8 cellular contexts compared by ENCODE assay signal in the genomic region with DNA sequence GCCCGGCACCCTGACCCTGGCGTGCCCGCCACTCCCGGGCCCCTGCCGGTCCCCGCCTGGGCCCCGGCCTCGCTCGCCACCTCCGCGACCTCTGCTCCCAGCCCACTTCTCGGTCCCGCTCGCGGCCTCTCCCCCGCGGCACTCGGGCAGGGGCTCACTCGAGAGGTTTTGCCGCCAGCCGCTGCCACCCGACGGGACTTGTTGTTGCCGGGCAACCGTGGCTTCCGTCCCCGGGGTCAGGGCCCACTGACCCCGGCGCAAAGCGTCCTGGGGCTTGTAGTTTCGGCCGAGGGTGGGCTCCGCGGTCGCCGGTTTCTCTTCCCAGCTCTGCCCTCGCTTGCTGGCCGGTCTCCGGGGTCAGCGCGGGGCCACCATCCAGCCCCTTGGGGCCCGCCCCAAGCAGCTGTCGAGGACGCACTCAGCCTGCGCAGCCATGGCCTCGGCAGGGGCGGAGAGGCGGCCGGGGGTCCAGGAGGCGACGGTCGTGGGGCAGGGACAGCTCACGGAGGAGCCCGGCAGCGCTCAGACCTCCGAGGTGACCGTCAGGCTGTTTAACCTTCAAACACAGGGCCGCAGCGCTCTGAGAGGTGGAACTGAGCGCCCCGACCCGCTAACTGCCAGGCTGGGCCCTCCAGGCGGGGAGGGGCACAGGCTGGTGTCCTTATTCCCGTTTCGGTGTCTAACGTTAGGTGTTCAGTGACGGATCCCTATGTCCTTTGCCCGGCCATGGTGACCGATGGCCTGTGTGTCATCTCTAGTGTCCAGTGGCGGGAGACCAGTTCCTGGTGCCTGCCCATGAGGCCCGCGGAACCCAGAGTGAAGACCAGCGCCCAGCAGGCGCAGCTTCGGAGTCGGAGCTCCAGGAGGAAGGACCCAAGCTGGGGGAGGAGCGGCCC. TPM values are rescaled to one million over a fixed set of nuclear protein-coding genes. Genes with fewer than 3 reads are reported as not detected.
DNase-seq lines count a peak whose midpoint lies in the region; ATAC-seq and TF ChIP-seq lines count a peak whose summit lies in the region.

A gene with protein sequence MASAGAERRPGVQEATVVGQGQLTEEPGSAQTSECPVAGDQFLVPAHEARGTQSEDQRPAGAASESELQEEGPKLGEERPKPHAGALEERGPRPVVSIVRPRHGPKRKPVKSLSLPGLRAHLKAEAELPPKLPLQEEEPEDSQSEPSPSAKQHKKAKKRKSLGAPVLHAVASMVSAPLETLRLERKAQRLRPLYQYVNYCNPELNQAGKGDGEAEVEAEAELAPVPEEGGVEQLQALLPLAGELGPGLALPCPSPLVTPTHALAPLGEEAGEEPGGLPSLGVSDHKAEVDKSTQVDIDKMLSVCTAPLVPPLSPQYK (plus strand): TSS at position 277 of the 896 bp plus-strand sequence. CDS start 157 bp downstream, at position 434.
A gene with protein sequence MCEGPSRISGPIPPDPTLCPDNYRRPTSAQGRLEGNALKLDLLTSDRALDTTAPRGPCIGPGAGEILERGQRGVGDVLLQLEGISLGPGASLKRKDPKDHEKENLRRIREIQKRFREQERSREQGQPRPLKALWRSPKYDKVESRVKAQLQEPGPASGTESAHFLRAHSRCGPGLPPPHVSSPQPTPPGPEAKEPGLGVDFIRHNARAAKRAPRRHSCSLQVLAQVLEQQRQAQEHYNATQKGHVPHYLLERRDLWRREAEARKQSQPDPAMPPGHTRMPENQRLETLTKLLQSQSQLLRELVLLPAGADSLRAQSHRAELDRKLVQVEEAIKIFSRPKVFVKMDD (minus strand): TSS at position 213 of the 896 bp plus-strand sequence. CDS start 308 bp downstream, outside the sequence.

- peaks cover 8% of the 10 kb centered on the region; the same call in 1 of the 2 replicates for H3F3A ChIP-seq in PC-9 (ENCODE audit: insufficient read depth, low read depth)

- H4K20me1 ChIP-seq in PC-9 (ENCODE audit: insufficient read depth): no peaks in the 10 kb centered on the region
- no peaks in the 10 kb centered on the region for H4K20me1 ChIP-seq in fibroblast of lung (ENCODE audit: control insufficient read depth, extremely low read depth, insufficient read depth, low read length)

- H3K4me1 Mint-ChIP-seq in naive thymus-derived CD4-positive, alpha-beta T cell: peaks cover 6 to 28% (median 17%) of the 10 kb centered on the region in 7 donors
- peaks cover 52% of the 10 kb centered on the region for H3K4me1 Mint-ChIP-seq in stimulated activated memory B cell treated with anti-CD40 and anti-IgM and Interleukin-4, amounts not matched to agents 10 μg/mL and 1 μg/mL and 100 μg/mL, for 72 hours

- H3K36me3 Mint-ChIP-seq in naive thymus-derived CD4-positive, alpha-beta T cell: no peaks in the 10 kb centered on the region
- peaks cover 13% of the 10 kb centered on the region for H3K36me3 Mint-ChIP-seq in stimulated activated memory B cell treated with anti-CD40 and anti-IgM and Interleukin-4, amounts not matched to agents 10 μg/mL and 1 μg/mL and 100 μg/mL, for 72 hours

- peak within 1 kb of the TSS; percentile 57; the same call in 1 of the 2 replicates for H3K4me3 ChIP-seq in PC-9
- peak within 1 kb of the TSS; percentile 46 to 72 (median 54) for H3K4me3 ChIP-seq in fibroblast of lung (replicated peaks in 1 of 4; ENCODE audit: control extremely low read depth in 1 of 4, insufficient read depth in 1 of 4, low read depth in 3 of 4, low read length in 4 of 4)
- peak within 1 kb of the TSS; percentile 56 for H3K4me3 ChIP-seq in naive thymus-derived CD4-positive, alpha-beta T cell (ENCODE audit: low read length)

- TF ChIP-seq CTCF in AG09319 (IDR thresholded peaks at IDR 0.05; ENCODE audit: low read depth, low read length) (no peak), PC-9 (conservative IDR thresholded peaks at IDR 0.05) (no peak), fibroblast of lung (conservative IDR thresholded peaks at IDR 0.05 in 1 of 2, IDR thresholded peaks at IDR 0.05 in 1 of 2; ENCODE audit: low read depth in 1 of 2, low read length in 2 of 2) (no peak)

- DNase-seq in AG09319 (ENCODE audit: extremely low read depth, low read depth) (peak; percentile 25), PC-9 (peak; percentile 32 to 64), activated T-helper 1 cell treated with Interleukin-2 at 50 U/mL for 16 hours (ENCODE audit: low read depth) (peak; percentile 73), fibroblast of lung (ENCODE audit: low read depth in 2 of 2) (peak; percentile 52 to 76)
- peak; percentile 68 to 81 (median 77) for DNase-seq in naive thymus-derived CD4-positive, alpha-beta T cell

- H2AFZ ChIP-seq in PC-9: 0 out of 2 replicates have a peak within 1 kb of the TSS, but pooled peaks have one; percentile 70
- H2AFZ ChIP-seq in fibroblast of lung (ENCODE audit: low read length): peak within 1 kb of the TSS; percentile 90

- peak within 1 kb of the TSS; percentile 65 to 96 (median 83) for H3K4me3 Mint-ChIP-seq in naive thymus-derived CD4-positive, alpha-beta T cell
- peak within 1 kb of the TSS; percentile 88 for H3K4me3 Mint-ChIP-seq in stimulated activated memory B cell treated with anti-CD40 and anti-IgM and Interleukin-4, amounts not matched to agents 10 μg/mL and 1 μg/mL and 100 μg/mL, for 72 hours

- H3K27ac Mint-ChIP-seq in naive thymus-derived CD4-positive, alpha-beta T cell: peak within 1 kb of the TSS in 8 of 9 donors; percentile 25 to 87 (median 72)
- H3K27ac Mint-ChIP-seq in stimulated activated memory B cell treated with anti-CD40 and anti-IgM and Interleukin-4, amounts not matched to agents 10 μg/mL and 1 μg/mL and 100 μg/mL, for 72 hours: peak within 1 kb of the TSS; percentile 92

- intact Hi-C loops in PC-9 (cut with micrococcal nuclease; ENCODE audit: unreplicated experiment): no loop called here
- intact Hi-C loops in naive thymus-derived CD4-positive, alpha-beta T cell (cut with micrococcal nuclease): loop anchor here (1.0 to 10.0 kb wide), 9 partner anchors 21 to 568 kb away; a partner anchor contains a TSS

- no peak within 1 kb of the TSS for H3K27ac ChIP-seq in PC-9
- H3K27ac ChIP-seq in fibroblast of lung (ENCODE audit: insufficient read depth, low read length): peak within 1 kb of the TSS; percentile 78
- H3K27ac ChIP-seq in naive thymus-derived CD4-positive, alpha-beta T cell (ENCODE audit: low read depth, low read length): peak within 1 kb of the TSS; percentile 73

- H3K9ac ChIP-seq in fibroblast of lung (ENCODE audit: insufficient read depth, low read length): peak within 1 kb of the TSS; percentile 62

- POLR2A ChIA-PET in PC-9 (lab: Charles Lee; ENCODE audit: unreplicated experiment): no interaction called here
- POLR2A ChIA-PET in naive thymus-derived CD4-positive, alpha-beta T cell (lab: Charles Lee): interaction anchor here (0.6 to 3.1 kb wide), 18 partner anchors 18 to 439 kb away, joined by 3 to 41 read pairs (median 4); a partner anchor contains a TSS

- H3K4me1 ChIP-seq in PC-9 (replicated peaks; ENCODE audit: insufficient read depth): no peaks in the 10 kb centered on the region
- H3K4me1 ChIP-seq in fibroblast of lung (ENCODE audit: control insufficient read depth, extremely low read depth, insufficient read depth, low read length): peaks cover 14% of the 10 kb centered on the region
- peaks cover 9 to 13% of the 10 kb centered on the region in 2 donors for H3K4me1 ChIP-seq in naive thymus-derived CD4-positive, alpha-beta T cell (ENCODE audit: control insufficient read depth in 2 of 2, insufficient read depth in 2 of 2, low read length in 2 of 2)

- no peaks in the 10 kb centered on the region for H3K79me2 ChIP-seq in PC-9 (ENCODE audit: low read depth)
- no peaks in the 10 kb centered on the region for H3K79me2 ChIP-seq in fibroblast of lung (ENCODE audit: control insufficient read depth, insufficient read depth, low read length)

- no peaks in the 10 kb centered on the region for H3K9me2 ChIP-seq in PC-9 (ENCODE audit: insufficient read depth)

- H3K27me3 Mint-ChIP-seq in naive thymus-derived CD4-positive, alpha-beta T cell: no peaks in the 10 kb centered on the region
- H3K27me3 Mint-ChIP-seq in stimulated activated memory B cell treated with anti-CD40 and anti-IgM and Interleukin-4, amounts not matched to agents 10 μg/mL and 1 μg/mL and 100 μg/mL, for 72 hours: no peaks in the 10 kb centered on the region

- H3K9me3 ChIP-seq in PC-9 (ENCODE audit: insufficient read depth, low read depth) (no peaks in the 10 kb centered on the region), fibroblast of lung (ENCODE audit: control insufficient read depth, insufficient read depth, low read depth, low read length) (no peaks in the 10 kb centered on the region)
- no peaks in the 10 kb centered on the region for H3K9me3 ChIP-seq in naive thymus-derived CD4-positive, alpha-beta T cell (ENCODE audit: control insufficient read depth in 2 of 3, low read length in 3 of 3)

- peak; percentile 66 for ATAC-seq in GM19035 (IDR thresholded peaks at IDR 0.05; ENCODE audit: unreplicated experiment)
- peak; percentile 52 for ATAC-seq in HG03521 (IDR thresholded peaks at IDR 0.05; ENCODE audit: unreplicated experiment)
- ATAC-seq in naive thymus-derived CD4-positive, alpha-beta T cell: peak; percentile 75
- peak; percentile 83 for ATAC-seq in stimulated activated memory B cell treated with anti-CD40 and anti-IgM and Interleukin-4, amounts not matched to agents 10 μg/mL and 1 μg/mL and 100 μg/mL, for 72 hours

- H3K27me3 ChIP-seq in PC-9 (ENCODE audit: insufficient read depth, low read depth) (no peaks in the 10 kb centered on the region), fibroblast of lung (ENCODE audit: control insufficient read depth, insufficient read depth, low read length) (no peaks in the 10 kb centered on the region)
- H3K27me3 ChIP-seq in naive thymus-derived CD4-positive, alpha-beta T cell (ENCODE audit: control insufficient read depth in 2 of 2, insufficient read depth in 2 of 2, low read length in 2 of 2): no peaks in the 10 kb centered on the region

- H3K36me3 ChIP-seq in PC-9 (ENCODE audit: low read depth) (no peaks in the 10 kb centered on the region), fibroblast of lung (ENCODE audit: control insufficient read depth, insufficient read depth, low read length) (peaks cover 2% of the 10 kb centered on the region)
- H3K36me3 ChIP-seq in naive thymus-derived CD4-positive, alpha-beta T cell (ENCODE audit: control insufficient read depth in 2 of 3, insufficient read depth in 3 of 3, low read length in 3 of 3): no peaks in the 10 kb centered on the region

- CTCF ChIA-PET in PC-9 (lab: Charles Lee): no interaction called here
- CTCF ChIA-PET in naive thymus-derived CD4-positive, alpha-beta T cell (lab: Charles Lee): interaction anchor here (0.7 to 9.1 kb wide), 16 partner anchors 8 to 185 kb away, joined by 3 to 85 read pairs (median 6); a partner anchor contains a TSS

- H3K4me2 ChIP-seq in PC-9 (peak within 1 kb of the TSS; percentile 75), fibroblast of lung (ENCODE audit: extremely low read depth, insufficient read depth, low read length) (peak within 1 kb of the TSS; percentile 85)

- peaks cover 0 to 1% (median 0%) of the 10 kb centered on the region in 11 donors for H3K9me3 Mint-ChIP-seq in naive thymus-derived CD4-positive, alpha-beta T cell
- no peaks in the 10 kb centered on the region for H3K9me3 Mint-ChIP-seq in stimulated activated memory B cell treated with anti-CD40 and anti-IgM and Interleukin-4, amounts not matched to agents 10 μg/mL and 1 μg/mL and 100 μg/mL, for 72 hours

- no TSS peak for BruUV-seq in PC-9 (replicated peaks; lab: Mats Ljungman, UMichigan)

RNA-seq across cellular contexts. Expression of the first gene that starts in this region (rescaled TPM):
- total RNA-seq in PC-9 (2021) (0.46 and 1.8 TPM in 2 replicates), fibroblast of lung (5.6 and 9.2 TPM in 2 replicates)
- 0.63 and 0.73 TPM in 2 replicates for polyA plus RNA-seq in fibroblast of lung
- polyA plus RNA-seq in fibroblast of lung (2012): 1.6 and 1.8 TPM in 2 replicates
- not detected in 2 replicates for polyA minus RNA-seq in fibroblast of lung (ENCODE audit: low replicate concordance)
- 1 to 10 TPM; 4.3 to 6.4 (median 4.7) TPM for total RNA-seq in naive thymus-derived CD4-positive, alpha-beta T cell
- 1 to 10 TPM; 3.5 to 5.7 TPM for polyA plus RNA-seq in naive thymus-derived CD4-positive, alpha-beta T cell

RNA-seq across cellular contexts. Expression of the second gene that starts in this region (rescaled TPM):
- total RNA-seq in PC-9 (2021): 20.8 and 21.6 TPM in 2 replicates
- total RNA-seq in fibroblast of lung: 17.8 and 19.0 TPM in 2 replicates
- 3.2 and 3.7 TPM in 2 replicates for polyA plus RNA-seq in fibroblast of lung
- polyA plus RNA-seq in fibroblast of lung (2012): 8.4 and 8.9 TPM in 2 replicates
- polyA minus RNA-seq in fibroblast of lung (ENCODE audit: low replicate concordance): 0.63 and 2.5 TPM in 2 replicates
- 1 to 10 TPM; 4.9 to 8.3 (median 7.8) TPM for total RNA-seq in naive thymus-derived CD4-positive, alpha-beta T cell
- 1 to 10 TPM; 1.1 to 2.5 TPM for polyA plus RNA-seq in naive thymus-derived CD4-positive, alpha-beta T cell

Comparison
In these comparisons a context has a peak if more than half of its experiments do, and no peak if none do; other contexts are left out.
1. DNase-seq: peak in every context shown above with its lines; median percentile 77 in naive thymus-derived CD4-positive, alpha-beta T cell; 73 in activated T-helper 1 cell treated with Interleukin-2 at 50 U/mL for 16 hours; 64 in fibroblast of lung; 48 in PC-9; 25 in AG09319.